1 cellular context compared by ENCODE assay signal in genomic region chr10:32015386-32015785, GRCh38.
TF ChIP-seq lines count a peak whose summit lies in the region.

No MANE protein-coding gene starts in this region.

TF ChIP-seq in GM12878, 131 proteins besides CTCF, POLR2A, EP300 and RAD21:
- TF ChIP-seq ZNF687 (IDR thresholded peaks at IDR 0.05) (no peak), MAX (IDR thresholded peaks at IDR 0.05; ENCODE audit: low read depth, low read length) (no peak), ZNF217 (IDR thresholded peaks at IDR 0.05) (no peak), ZBTB4 (CRISPR knock-in tag; IDR thresholded peaks at IDR 0.05) (no peak), GATAD2B (conservative IDR thresholded peaks at IDR 0.05; ENCODE audit: low read depth) (no peak), STAT3 (IDR thresholded peaks at IDR 0.05; ENCODE audit: low read depth, low read length) (no peak), TCF7 (IDR thresholded peaks at IDR 0.05; ENCODE audit: borderline replicate concordance) (no peak), JUNB (IDR thresholded peaks at IDR 0.05) (no peak), SMAD1 (IDR thresholded peaks at IDR 0.05; ENCODE audit: low read depth, partially characterized antibody) (no peak), HDAC6 (IDR thresholded peaks at IDR 0.05; ENCODE audit: unreplicated experiment) (no peak), SRF (IDR thresholded peaks at IDR 0.05; ENCODE audit: low read depth in 2 of 2, low read length in 2 of 2) (no peak), FOXM1 (IDR thresholded peaks at IDR 0.05; ENCODE audit: low read depth, low read length) (no peak), POU2F2 (IDR thresholded peaks at IDR 0.05; ENCODE audit: borderline replicate concordance, low read depth, low read length) (no peak), ATF3 (IDR thresholded peaks at IDR 0.05; ENCODE audit: borderline replicate concordance, extremely low read depth, low read depth, low read length) (no peak), DPF2 (IDR thresholded peaks at IDR 0.05) (no peak), EGR1 (IDR thresholded peaks at IDR 0.05; ENCODE audit: borderline replicate concordance in 1 of 2, low read depth in 2 of 2, low read length in 2 of 2) (no peak), ZNF274 (IDR thresholded peaks at IDR 0.05; ENCODE audit: insufficient read depth, insufficient read length) (no peak), BRCA1 (IDR thresholded peaks at IDR 0.05; ENCODE audit: low read depth, low read length) (no peak)
